ENCODE assay signal across 1 cellular context in the genomic region with DNA sequence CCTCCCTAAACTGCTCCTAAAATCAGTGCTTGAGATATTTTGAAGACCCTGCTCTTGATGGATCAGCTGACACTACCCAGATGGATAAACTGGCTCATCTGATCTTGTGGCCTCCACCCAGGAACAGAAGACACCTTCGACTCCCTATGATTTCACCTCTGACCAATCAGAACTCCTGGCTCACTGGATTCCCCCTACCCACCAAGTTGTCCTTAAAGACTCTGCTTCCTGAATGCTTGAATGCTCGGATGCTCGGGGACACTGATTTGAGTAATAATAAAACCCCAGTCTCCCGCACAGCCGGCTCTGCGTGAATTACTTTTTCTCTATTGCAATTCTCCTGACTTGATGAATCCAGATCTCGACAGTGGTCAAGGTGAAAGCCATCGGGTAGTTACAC.
TF ChIP-seq lines count a peak whose summit lies in the region.

No MANE protein-coding gene starts in this region.

TF ChIP-seq in WTC11, 78 proteins besides CTCF, POLR2A, EP300 and RAD21 (continued from another document):
- TF ChIP-seq, protein P1, sequence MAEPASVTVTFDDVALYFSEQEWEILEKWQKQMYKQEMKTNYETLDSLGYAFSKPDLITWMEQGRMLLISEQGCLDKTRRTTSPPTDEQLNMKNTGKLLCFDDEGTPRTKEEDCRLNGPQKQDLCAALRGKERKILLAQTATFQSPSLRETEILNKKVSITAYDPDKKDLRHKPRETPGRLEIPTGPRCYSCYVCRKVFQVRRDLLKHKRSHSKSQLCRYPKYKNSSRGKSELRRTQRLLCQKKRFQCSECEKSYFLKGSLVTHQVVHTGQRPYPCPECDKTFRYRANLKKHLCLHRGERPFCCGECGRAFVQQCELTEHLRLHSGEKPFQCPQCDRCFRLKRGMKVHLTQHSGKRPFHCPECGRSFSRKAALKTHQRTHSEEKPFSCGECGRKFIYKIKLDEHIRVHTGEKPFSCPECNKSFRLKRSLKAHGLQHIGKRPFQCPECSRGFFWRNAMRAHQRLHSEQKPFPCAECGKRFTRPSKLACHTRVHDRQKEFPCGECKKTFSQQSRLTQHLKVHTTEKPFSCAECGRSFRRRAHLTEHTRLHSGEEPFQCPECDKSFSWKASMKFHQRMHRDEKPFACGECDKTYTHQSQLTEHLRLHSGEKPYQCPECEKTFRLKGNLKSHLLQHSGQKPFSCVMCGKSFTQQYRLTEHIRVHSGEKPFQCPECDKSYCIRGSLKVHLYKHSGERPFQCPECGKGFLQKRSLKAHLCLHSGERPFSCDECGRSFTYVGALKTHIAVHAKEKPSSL (CRISPR knock-in tag; conservative IDR thresholded peaks at IDR 0.05): no peak
- TF ChIP-seq NFATC4 (CRISPR knock-in tag; IDR thresholded peaks at IDR 0.05) (no peak), NFE2L1 (CRISPR knock-in tag; IDR thresholded peaks at IDR 0.05) (no peak), CBFB (CRISPR knock-in tag; IDR thresholded peaks at IDR 0.05; ENCODE audit: low read depth) (no peak)
